In the genomic region with DNA sequence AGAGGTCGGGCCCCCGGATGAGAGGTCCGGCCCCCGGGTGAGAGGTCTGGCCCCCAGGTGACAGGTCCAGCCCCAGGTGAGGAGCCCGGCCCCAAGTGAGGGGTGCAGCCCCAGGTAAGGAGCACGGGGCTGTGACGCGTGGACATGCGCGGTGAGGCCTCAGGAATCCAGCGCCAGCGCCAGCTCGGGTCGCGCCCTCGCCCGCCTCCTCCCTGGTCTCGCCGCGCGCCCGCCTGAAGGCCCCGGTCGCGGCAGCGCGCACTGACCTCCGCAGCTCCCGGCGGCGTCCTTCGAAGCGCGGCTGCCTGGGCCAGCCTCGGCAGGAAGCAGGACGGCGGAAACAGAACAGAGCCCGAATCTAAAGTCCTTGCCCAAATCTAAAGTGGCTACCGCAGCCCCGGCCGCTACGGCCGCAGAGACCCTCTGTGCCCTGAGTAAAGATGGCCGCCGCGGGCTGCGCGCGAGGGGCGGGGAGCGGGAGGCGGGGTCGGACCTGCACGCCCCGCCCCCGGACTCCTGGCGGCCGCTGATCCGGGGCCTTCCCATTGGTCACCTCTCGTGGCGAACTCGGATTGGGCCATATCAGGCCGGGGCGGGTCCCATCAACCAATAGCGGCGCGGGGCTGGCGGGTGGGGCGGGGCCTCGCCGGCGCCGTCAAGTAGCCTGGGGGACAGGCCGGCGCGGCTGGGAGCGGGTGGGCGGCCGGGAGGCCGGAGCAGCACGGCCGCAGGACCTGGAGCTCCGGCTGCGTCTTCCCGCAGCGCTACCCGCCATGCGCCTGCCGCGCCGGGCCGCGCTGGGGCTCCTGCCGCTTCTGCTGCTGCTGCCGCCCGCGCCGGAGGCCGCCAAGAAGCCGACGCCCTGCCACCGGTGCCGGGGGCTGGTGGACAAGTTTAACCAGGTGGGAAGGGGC, we compare ENCODE assay signal across 8 cellular contexts. TPM values are rescaled to one million over a fixed set of nuclear protein-coding genes. Genes with fewer than 3 reads are reported as not detected.
DNase-seq lines count a peak whose midpoint lies in the region; ATAC-seq and TF ChIP-seq lines count a peak whose summit lies in the region.

TSS of gene ALG12 (minus strand) at position 442 of the 914 bp plus-strand sequence. CDS start 4,673 bp downstream, outside the sequence.
TSS of gene CRELD2 (plus strand) at position 638 of the 914 bp plus-strand sequence. CDS start at position 774, 136 bp downstream.

- H3K4me1 ChIP-seq in Peyer's patch (peaks cover 4 to 18% (median 7%) of the 10 kb centered on the region in 4 donors), muscle layer of duodenum (ENCODE audit: control insufficient read depth in 1 of 2, insufficient read depth in 2 of 2, low read length in 2 of 2) (peaks cover 0 to 23% of the 10 kb centered on the region in 2 donors)

- H3K27ac ChIP-seq in Peyer's patch (peak within 1 kb of the TSS; percentile 90 to 97 (median 94)), muscle layer of duodenum (ENCODE audit: low read length) (peak within 1 kb of the TSS; percentile 69)

- peak in 3 of 6 experiments; percentile 1 to 13 (median 5) for TF ChIP-seq CTCF in Peyer's patch (IDR thresholded peaks at IDR 0.05)

- ATAC-seq in GM21723 (IDR thresholded peaks at IDR 0.05; ENCODE audit: unreplicated experiment) (peak; percentile 77), esophagus mucosa (peak; percentile 97)

- peak; percentile 43 to 55 for TF ChIP-seq POLR2A in Peyer's patch (IDR thresholded peaks at IDR 0.05)

- H3K9me3 ChIP-seq in Peyer's patch (no peaks in the 10 kb centered on the region), muscle layer of duodenum (ENCODE audit: control insufficient read depth in 1 of 2, low read length in 2 of 2) (no peaks in the 10 kb centered on the region)

- H3K36me3 ChIP-seq in Peyer's patch (peaks cover 0 to 12% (median 0%) of the 10 kb centered on the region in 3 donors), muscle layer of duodenum (ENCODE audit: control insufficient read depth in 1 of 2, insufficient read depth in 2 of 2, low read length in 2 of 2) (peaks cover 3 to 17% of the 10 kb centered on the region in 2 donors)

- H3K27me3 ChIP-seq in Peyer's patch (no peaks in the 10 kb centered on the region), muscle layer of duodenum (ENCODE audit: low read depth, low read length) (no peaks in the 10 kb centered on the region)

- DNase-seq in DMS79 (lab: John Stamatoyannopoulos, UW) = peak; percentile 63
- peak; percentile 92 for DNase-seq in KG1 (lab: John Stamatoyannopoulos, UW)
- DNase-seq in Peyer's patch = peak; percentile 97 to 99 (median 99)
- DNase-seq in activated T-cell treated with anti-CD3 and anti-CD28 coated beads, Interleukin-2, amount 50 U/mL, for 48 hours = peak; percentile 97 to 98
- DNase-seq in stimulated activated CD8-positive, alpha-beta memory T cell treated with anti-CD3 and anti-CD28 coated beads, Interleukin-7, amount 100 ng/mL, for 24 hours (ENCODE audit: low read depth) = peak; percentile 96

- H3K4me3 ChIP-seq in Peyer's patch (peak within 1 kb of the TSS; percentile 83 to 98 (median 92)), muscle layer of duodenum (ENCODE audit: low read depth in 1 of 2, low read length in 2 of 2) (peak within 1 kb of the TSS; percentile 63 to 86)

RNA-seq across cellular contexts. Expression of gene ALG12, which starts in this region (rescaled TPM):
- total RNA-seq in Peyer's patch (10 to 100 TPM; 17.3 to 25.5 (median 22.1) TPM), esophagus mucosa (10.1 TPM)

RNA-seq across cellular contexts. Expression of gene CRELD2, which starts in this region (rescaled TPM):
- total RNA-seq in Peyer's patch (10 to 100 TPM; 33.3 to 52.0 (median 41.1) TPM), esophagus mucosa (25.5 TPM)

Comparison
In these comparisons a context has a peak if more than half of its experiments do, and no peak if none do; other contexts are left out.
1. Peak in every context shown above with its lines: DNase-seq, ATAC-seq, H3K4me3 ChIP-seq and H3K27ac ChIP-seq.